ENCODE assay signal across 12 cellular contexts in genomic region chr11:44573333-44573732, GRCh38. TPM values are rescaled to one million over a fixed set of nuclear protein-coding genes. Genes with fewer than 3 reads are reported as not detected.
DNase-seq lines count a peak whose midpoint lies in the region; ATAC-seq, FAIRE-seq and TF ChIP-seq lines count a peak whose summit lies in the region.
"Had no signal": no experiment of that assay in that cellular context is flagged by ENCODE, and none has a peak within 500 bp of the region (broad histone marks: within the 10 kb centered on the region; RNA-seq: fewer than 3 reads in every experiment).

No MANE protein-coding gene starts in this region.

- H3K27ac Mint-ChIP-seq in CD4-positive, alpha-beta T cell = peak overlapping the region; percentile 67
- H3K27ac Mint-ChIP-seq in activated naive CD8-positive, alpha-beta T cell = peak overlapping the region; percentile 95
- H3K27ac Mint-ChIP-seq in natural killer cell treated with Interleukin-12 subunit alpha and Interleukin-12 subunit beta and Interleukin-15 and Interleukin-18, amount 100 ng/mL, for 72 hours = peak overlapping the region; percentile 89 to 95

- H3K9me3 Mint-ChIP-seq in CD4-positive, alpha-beta T cell = no peaks in the 10 kb centered on the region
- H3K9me3 Mint-ChIP-seq in activated naive CD8-positive, alpha-beta T cell (ENCODE audit: low read depth) = no peaks in the 10 kb centered on the region
- no peaks in the 10 kb centered on the region for H3K9me3 Mint-ChIP-seq in natural killer cell treated with Interleukin-12 subunit alpha and Interleukin-12 subunit beta and Interleukin-15 and Interleukin-18, amount 100 ng/mL, for 72 hours

- H3K4me3 Mint-ChIP-seq in CD4-positive, alpha-beta T cell = peak overlapping the region; percentile 7
- peak overlapping the region; percentile 97 for H3K4me3 Mint-ChIP-seq in activated naive CD8-positive, alpha-beta T cell
- no peak overlapping the region for H3K4me3 Mint-ChIP-seq in natural killer cell treated with Interleukin-12 subunit alpha and Interleukin-12 subunit beta and Interleukin-15 and Interleukin-18, amount 100 ng/mL, for 72 hours

- H3K9me3 ChIP-seq in CD4-positive, alpha-beta T cell (ENCODE audit: control insufficient read depth, low read length) = no peaks in the 10 kb centered on the region
- H3K9me3 ChIP-seq: ascending aorta had no signal

- intact Hi-C loops in CD4-positive, alpha-beta T cell (cut with DNase I, micrococcal nuclease) = no loop called here

- ATAC-seq in CD4-positive, alpha-beta T cell (ENCODE audit: poor library complexity) = no peak
- no peak for ATAC-seq in natural killer cell treated with Interleukin-12 subunit alpha and Interleukin-12 subunit beta and Interleukin-15 and Interleukin-18, amount 100 ng/mL, for 72 hours
- ATAC-seq in GM19351 (IDR thresholded peaks at IDR 0.05; ENCODE audit: unreplicated experiment) (no peak), HG02588 (IDR thresholded peaks at IDR 0.05; ENCODE audit: unreplicated experiment) (no peak)
- ATAC-seq: right cardiac atrium had no signal

- FAIRE-seq in GM19239 (lab: Jason Lieb, UNC) = peak; percentile 28

- peaks cover 4% of the 10 kb centered on the region for H3K36me3 Mint-ChIP-seq in CD4-positive, alpha-beta T cell (ENCODE audit: low read depth)
- H3K36me3 Mint-ChIP-seq in activated naive CD8-positive, alpha-beta T cell = peaks cover 18% of the 10 kb centered on the region
- H3K36me3 Mint-ChIP-seq in natural killer cell treated with Interleukin-12 subunit alpha and Interleukin-12 subunit beta and Interleukin-15 and Interleukin-18, amount 100 ng/mL, for 72 hours = no peaks in the 10 kb centered on the region

- no peaks in the 10 kb centered on the region for H3K27me3 ChIP-seq in CD4-positive, alpha-beta T cell (ENCODE audit: control insufficient read depth, insufficient read depth, low read length)
- H3K27me3 ChIP-seq: ascending aorta had no signal

- H3K27ac ChIP-seq in CD4-positive, alpha-beta T cell (ENCODE audit: low read depth, low read length) = peak overlapping the region; percentile 55
- H3K27ac ChIP-seq: ascending aorta had no signal

- no peaks in the 10 kb centered on the region for H3K27me3 Mint-ChIP-seq in CD4-positive, alpha-beta T cell
- no peaks in the 10 kb centered on the region for H3K27me3 Mint-ChIP-seq in activated naive CD8-positive, alpha-beta T cell
- H3K27me3 Mint-ChIP-seq in natural killer cell treated with Interleukin-12 subunit alpha and Interleukin-12 subunit beta and Interleukin-15 and Interleukin-18, amount 100 ng/mL, for 72 hours = peaks cover 0 to 2% of the 10 kb centered on the region in 2 donors

- DNase-seq in CD4-positive, alpha-beta T cell = no peak
- DNase-seq in GM19239 (ENCODE audit: insufficient read length, low spot score) (no peak), Ammon's horn (ENCODE audit: low spot score) (no peak), SKM-1 (lab: John Stamatoyannopoulos, UW; ENCODE audit: unreplicated experiment) (no peak)
- DNase-seq in natural killer cell treated with Interleukin-12 subunit alpha and Interleukin-12 subunit beta and Interleukin-15 and Interleukin-18, amount 100 ng/mL, for 72 hours (ENCODE audit: low spot score) = no peak
- DNase-seq: NCI-H526 treated with DMSO at 0.1 percent for 48 hours, SIG-M5 had no signal

- H3K4me1 Mint-ChIP-seq in CD4-positive, alpha-beta T cell (ENCODE audit: low read depth) = peaks cover 98% of the 10 kb centered on the region
- H3K4me1 Mint-ChIP-seq in activated naive CD8-positive, alpha-beta T cell (ENCODE audit: low read depth) = peaks cover 94% of the 10 kb centered on the region
- H3K4me1 Mint-ChIP-seq in natural killer cell treated with Interleukin-12 subunit alpha and Interleukin-12 subunit beta and Interleukin-15 and Interleukin-18, amount 100 ng/mL, for 72 hours (ENCODE audit: low read depth in 2 of 2) = peaks cover 60 to 78% of the 10 kb centered on the region in 2 donors

- POLR2A ChIA-PET in CD4-positive, alpha-beta T cell (lab: Charles Lee) = interaction anchor here (1.0 to 7.0 kb wide), 3 partner anchors 9 to 23 kb away, joined by 4 to 54 read pairs (median 19); partner anchors contain the start of gene CD82

- CTCF ChIA-PET in CD4-positive, alpha-beta T cell (lab: Charles Lee) = interaction anchor here (1.5 kb wide), 1 partner anchor 16 kb away, joined by 3 read pairs; no protein-coding TSS in a partner anchor

- TF ChIP-seq CTCF in CD4-positive, alpha-beta T cell (IDR thresholded peaks at IDR 0.05) = no peak

RNA-seq across cellular contexts. Expression of gene CD82, which starts 7.9 kb away (rescaled TPM):
- total RNA-seq in CD4-positive, alpha-beta T cell = 10 to 100 TPM; 33.8 to 37.3 TPM
- 100 to 1,000 TPM in 1 of 2 donors, 10 to 100 TPM in 1; 39.3 to 158 TPM for total RNA-seq in natural killer cell treated with Interleukin-12 subunit alpha and Interleukin-12 subunit beta and Interleukin-15 and Interleukin-18, amount 100 ng/mL, for 72 hours
